11 cellular contexts compared by ENCODE assay signal in genomic region chr12:74490390-74491064, GRCh38. TPM values are rescaled to one million over a fixed set of nuclear protein-coding genes. Genes with fewer than 3 reads are reported as not detected.
A peak's percentile ranks its signal among the peaks of the same experiment; 100 is the strongest.
DNase-seq lines count a peak whose midpoint lies in the region; ATAC-seq and TF ChIP-seq lines count a peak whose summit lies in the region.
"Had no signal": no experiment of that assay in that cellular context is flagged by ENCODE, and none has a peak within 500 bp of the region (broad histone marks: within the 10 kb centered on the region; RNA-seq: fewer than 3 reads in every experiment).

No MANE protein-coding gene starts in this region.

- no peaks in the 10 kb centered on the region for H3K9me3 ChIP-seq in mesenchymal stem cell (ENCODE audit: control insufficient read depth, low read length)
- no peaks in the 10 kb centered on the region for H3K9me3 ChIP-seq in lower lobe of right lung
- H3K9me3 ChIP-seq: vagina had no signal

- intact Hi-C loops in lower lobe of right lung (cut with DNase I): no loop called here
- intact Hi-C loops in left cardiac atrium (cut with DNase I): no loop called here

- no peak overlapping the region for H4K8ac ChIP-seq in mesenchymal stem cell (ENCODE audit: low read length)

- ATAC-seq in GM21717 (IDR thresholded peaks at IDR 0.05; ENCODE audit: unreplicated experiment) (peak; percentile 92), HG03571 (IDR thresholded peaks at IDR 0.05; ENCODE audit: unreplicated experiment) (peak; percentile 71), lower lobe of right lung (no peak), left cardiac atrium (no peak)

- no peaks in the 10 kb centered on the region for H3K79me1 ChIP-seq in mesenchymal stem cell (replicated peaks; ENCODE audit: low read length, poor library complexity, severe bottlenecking)

- H3K18ac ChIP-seq in mesenchymal stem cell (ENCODE audit: low read depth in 1 of 2, low read length in 2 of 2): no peak overlapping the region

- H4K91ac ChIP-seq in mesenchymal stem cell (ENCODE audit: low read length): no peak overlapping the region

- H2BK12ac ChIP-seq in mesenchymal stem cell (ENCODE audit: low read length in 2 of 2): no peak overlapping the region

- H3K27ac ChIP-seq in mesenchymal stem cell (ENCODE audit: low read length, poor library complexity, severe bottlenecking) (no peak overlapping the region), lower lobe of right lung (no peak overlapping the region)
- H3K27ac ChIP-seq: vagina had no signal

- no peak overlapping the region for H3K4ac ChIP-seq in mesenchymal stem cell (ENCODE audit: low read depth in 1 of 2, low read length in 2 of 2)

- no peak for TF ChIP-seq CTCF in lower lobe of right lung (IDR thresholded peaks at IDR 0.05)

- WGBS in mesenchymal stem cell: no CpG with 5 or more reads among the region's 3 CpGs

- no peak overlapping the region for H2BK120ac ChIP-seq in mesenchymal stem cell (ENCODE audit: low read depth, low read length)

- no peaks in the 10 kb centered on the region for H3K4me1 ChIP-seq in mesenchymal stem cell (ENCODE audit: control insufficient read depth, insufficient read depth, low read depth, low read length)
- H3K4me1 ChIP-seq in lower lobe of right lung: no peaks in the 10 kb centered on the region
- H3K4me1 ChIP-seq: vagina had no signal

- no peak overlapping the region for H2BK5ac ChIP-seq in mesenchymal stem cell (ENCODE audit: low read depth, low read length, poor library complexity, severe bottlenecking)

- H2AFZ ChIP-seq in mesenchymal stem cell (ENCODE audit: low read depth, low read length): no peak overlapping the region

- no peak overlapping the region for H3K9ac ChIP-seq in mesenchymal stem cell (ENCODE audit: low read length)

- no peak overlapping the region for H2AK5ac ChIP-seq in mesenchymal stem cell (ENCODE audit: low read length, severe bottlenecking)

- H3K4me3 ChIP-seq in mesenchymal stem cell (ENCODE audit: insufficient read depth in 1 of 2, low read depth in 1 of 2, low read length in 2 of 2) (no peak overlapping the region), lower lobe of right lung (no peak overlapping the region)
- H3K4me3 ChIP-seq: K562, vagina had no signal

- no peak overlapping the region for H3K23ac ChIP-seq in mesenchymal stem cell (ENCODE audit: low read length in 2 of 2)

- H3K14ac ChIP-seq in mesenchymal stem cell (ENCODE audit: low read length in 2 of 2): no peak overlapping the region

- H3K4me2 ChIP-seq in mesenchymal stem cell (ENCODE audit: low read length, poor library complexity, severe bottlenecking): no peak overlapping the region

- H3K36me3 ChIP-seq in mesenchymal stem cell (ENCODE audit: control insufficient read depth in 1 of 2, insufficient read depth in 2 of 2, low read depth in 1 of 2, low read length in 2 of 2) (no peaks in the 10 kb centered on the region), lower lobe of right lung (no peaks in the 10 kb centered on the region)
- H3K36me3 ChIP-seq: vagina had no signal

- H3K27me3 ChIP-seq in mesenchymal stem cell (ENCODE audit: control insufficient read depth in 1 of 2, insufficient read depth in 1 of 2, low read length in 2 of 2) (no peaks in the 10 kb centered on the region), lower lobe of right lung (ENCODE audit: low read depth) (no peaks in the 10 kb centered on the region)
- H3K27me3 ChIP-seq: vagina had no signal

- no peak overlapping the region for H2BK15ac ChIP-seq in mesenchymal stem cell (ENCODE audit: low read depth, poor library complexity, severe bottlenecking)

- DNase-seq in NOMO-1 treated with DMSO at 0.1 percent for 48 hours (lab: John Stamatoyannopoulos, UW; ENCODE audit: unreplicated experiment) (peak; percentile 4), NOMO-1 treated with dmso at 0.1 percent for 144 hours (lab: John Stamatoyannopoulos, UW; ENCODE audit: unreplicated experiment) (no peak), mesenchymal stem cell (peak; percentile 5), retina (no peak), lower lobe of right lung (no peak), left cardiac atrium (no peak)
- DNase-seq: activated CD4-positive, alpha-beta T cell treated with anti-CD3 and anti-CD28 coated beads, Interleukin-2, amount 50 U/mL, for 48 hours had no signal

RNA-seq across cellular contexts. Expression of gene ATXN7L3B, which starts 47.1 kb away (rescaled TPM):
- 18.5 TPM for polyA plus RNA-seq in mesenchymal stem cell (2013, experiment 1 of 2)
- polyA plus RNA-seq in mesenchymal stem cell (2013, experiment 2 of 2): 18.2 TPM
- total RNA-seq in lower lobe of right lung: 31.3 TPM
- total RNA-seq in left cardiac atrium: 10 to 100 TPM; 22.0 to 22.5 TPM

Comparison
In these comparisons a context has a peak if more than half of its experiments do, and no peak if none do; other contexts are left out.
1. DNase-seq: peak in NOMO-1 treated with DMSO at 0.1 percent for 48 hours (single experiment) and mesenchymal stem cell (single experiment); none in NOMO-1 treated with dmso at 0.1 percent for 144 hours (single experiment), retina (single experiment), lower lobe of right lung (single experiment) and left cardiac atrium (single experiment).
2. ATAC-seq: peak in GM21717 (single experiment) and HG03571 (single experiment); none in lower lobe of right lung (0 of 2) and left cardiac atrium (0 of 2).